In the genomic region with DNA sequence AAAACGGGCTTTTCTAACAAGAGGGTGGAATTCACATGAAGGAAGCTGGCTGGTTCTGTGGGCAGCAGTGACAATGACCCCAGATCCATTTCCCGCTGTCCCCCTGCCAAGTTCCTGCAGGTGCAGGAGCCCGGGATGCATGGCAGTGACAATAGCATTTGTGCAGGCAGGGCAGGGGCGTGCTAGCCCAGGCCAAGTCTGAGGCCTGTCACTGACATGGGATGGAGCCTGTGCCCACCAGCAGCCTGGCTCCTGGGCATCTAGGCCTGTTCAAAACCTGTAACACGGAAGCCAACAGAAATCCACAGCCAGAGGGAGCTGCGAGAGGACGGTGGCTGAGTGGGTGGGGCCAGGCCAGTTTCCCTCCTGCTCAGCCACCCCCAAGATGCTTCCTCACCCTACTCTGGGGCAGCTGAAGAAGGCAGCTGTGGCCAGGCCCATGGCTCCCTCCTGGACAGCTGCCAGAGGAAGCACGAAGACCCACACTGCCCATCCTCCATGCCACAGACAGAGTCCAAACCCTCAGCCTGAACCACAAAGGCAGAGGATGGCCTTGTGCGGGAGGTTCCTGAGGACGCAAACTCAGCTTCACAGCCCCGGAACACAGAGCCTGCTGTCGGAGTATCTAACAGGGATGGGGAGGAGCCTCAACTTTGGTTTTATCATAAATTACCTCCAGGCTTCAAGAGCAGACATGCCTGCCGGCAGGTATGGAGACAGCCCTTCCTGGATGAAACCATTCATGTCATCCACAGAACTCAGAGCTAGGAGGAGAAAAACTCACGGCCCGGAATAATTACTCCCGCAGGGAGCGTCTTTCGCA, we compare ENCODE assay signal across 18 cellular contexts.
DNase-seq lines count a peak whose midpoint lies in the region; ATAC-seq and TF ChIP-seq lines count a peak whose summit lies in the region.
"Had no signal": no experiment of that assay in that cellular context is flagged by ENCODE, and none has a peak within 500 bp of the region (broad histone marks: within the 10 kb centered on the region; RNA-seq: fewer than 3 reads in every experiment).

No MANE protein-coding gene starts in this region.

- H3K27me3 ChIP-seq in right atrium auricular region: no peaks in the 10 kb centered on the region
- no peaks in the 10 kb centered on the region for H3K27me3 ChIP-seq in upper lobe of right lung
- H3K27me3 ChIP-seq in A673 (replicated peaks; ENCODE audit: insufficient read depth, low read depth, low read length, poor library complexity): no peaks in the 10 kb centered on the region
- H3K27me3 ChIP-seq: tibial nerve had no signal

- POLR2A ChIA-PET in A673 (lab: Charles Lee; ENCODE audit: low non-redundant PET): no interaction called here

- intact Hi-C loops in cardiac septum (cut with DNase I) (no loop called here), upper lobe of right lung (cut with DNase I) (no loop called here), A673 (cut with micrococcal nuclease; ENCODE audit: unreplicated experiment) (no loop called here)

- CTCF ChIA-PET in A673 (lab: Charles Lee): no interaction called here

- H3K36me3 ChIP-seq in right atrium auricular region (no peaks in the 10 kb centered on the region), upper lobe of right lung (no peaks in the 10 kb centered on the region), A673 (ENCODE audit: insufficient read depth, low read length, poor library complexity, severe bottlenecking) (no peaks in the 10 kb centered on the region)

- no peak for ATAC-seq in upper lobe of right lung
- no peak for ATAC-seq in GM21360 (IDR thresholded peaks at IDR 0.05; ENCODE audit: unreplicated experiment)
- ATAC-seq: PC-3 had no signal

- H3K4me3 ChIP-seq in right atrium auricular region (no peak overlapping the region), upper lobe of right lung (no peak overlapping the region), A673 (ENCODE audit: low read depth, low read length, poor library complexity, severe bottlenecking) (no peak overlapping the region)
- H3K4me3 ChIP-seq: SK-N-MC, tibial nerve had no signal

- BruUV-seq in A673 (replicated peaks; lab: Mats Ljungman, UMichigan): no TSS peak

- H3K9me3 ChIP-seq in right atrium auricular region: no peaks in the 10 kb centered on the region
- H3K9me3 ChIP-seq in upper lobe of right lung: no peaks in the 10 kb centered on the region
- no peaks in the 10 kb centered on the region for H3K9me3 ChIP-seq in A673 (ENCODE audit: low read depth, low read length, poor library complexity, severe bottlenecking)
- H3K9me3 ChIP-seq: tibial nerve had no signal

- H3K4me1 ChIP-seq in right atrium auricular region: no peaks in the 10 kb centered on the region
- no peaks in the 10 kb centered on the region for H3K4me1 ChIP-seq in upper lobe of right lung
- no peaks in the 10 kb centered on the region for H3K4me1 ChIP-seq in A673 (ENCODE audit: insufficient read depth, low read length, poor library complexity, severe bottlenecking)
- H3K4me1 ChIP-seq: tibial nerve had no signal

- DNase-seq in cardiac septum (ENCODE audit: low spot score) (peak; percentile 68), right atrium auricular region (ENCODE audit: low spot score) (no peak), SW480 (ENCODE audit: low spot score) (peak; percentile 29), left kidney (ENCODE audit: low read depth, low spot score) (peak; percentile 41), upper lobe of right lung (peak; percentile 54), NOMO-1 (lab: John Stamatoyannopoulos, UW; ENCODE audit: unreplicated experiment in 2 of 2) (no peak), A673 (ENCODE audit: low spot score) (no peak)
- DNase-seq: ACHN; activated CD4-positive, alpha-beta T cell treated with anti-CD3 and anti-CD28 coated beads for 48 hours; activated naive CD4-positive, alpha-beta T cell; H7; NCI-H2081 treated with DMSO at 0.1 percent for 48 hours; PC-3; stimulated activated naive CD4-positive, alpha-beta T cell treated with Interleukin-2 at 50 U/mL for 16 hours; T-helper 9 cell had no signal

- TF ChIP-seq CTCF in right atrium auricular region (IDR thresholded peaks at IDR 0.05): no peak
- TF ChIP-seq CTCF in upper lobe of right lung (IDR thresholded peaks at IDR 0.05): no peak
- TF ChIP-seq CTCF in A673 (conservative IDR thresholded peaks at IDR 0.05; ENCODE audit: low read depth, low read length): no peak

- H3K27ac ChIP-seq in right atrium auricular region: no peak overlapping the region
- no peak overlapping the region for H3K27ac ChIP-seq in upper lobe of right lung
- no peak overlapping the region for H3K27ac ChIP-seq in A673 (ENCODE audit: low read depth, low read length, poor library complexity, severe bottlenecking)
- H3K27ac ChIP-seq: SK-N-MC, tibial nerve had no signal

Comparison
In these comparisons a context has a peak if more than half of its experiments do, and no peak if none do; other contexts are left out.
1. DNase-seq: peak in cardiac septum (single experiment), SW480 (single experiment), left kidney (single experiment) and upper lobe of right lung (single experiment); none in right atrium auricular region (single experiment), NOMO-1 (0 of 2) and A673 (single experiment).